1 cellular context compared by ENCODE assay signal in genomic region chr2:174596994-174597346, GRCh38.
TF ChIP-seq lines count a peak whose summit lies in the region.

No MANE protein-coding gene starts in this region.

TF ChIP-seq in GM12878, 131 proteins besides CTCF, POLR2A, EP300 and RAD21:
- no peak for TF ChIP-seq POU2F2 (IDR thresholded peaks at IDR 0.05; ENCODE audit: borderline replicate concordance, low read depth, low read length)
- TF ChIP-seq BCL3 (IDR thresholded peaks at IDR 0.05; ENCODE audit: borderline replicate concordance, insufficient read depth, low read depth, low read length, poor library complexity, severe bottlenecking), result no peak
- TF ChIP-seq NR2C1 (IDR thresholded peaks at IDR 0.05), result no peak
- no peak for TF ChIP-seq CHD4 (IDR thresholded peaks at IDR 0.05)
- TF ChIP-seq BACH1 (IDR thresholded peaks at IDR 0.05; ENCODE audit: borderline replicate concordance), result no peak; the same call in 1 of the 2 replicates
- TF ChIP-seq YBX1 (IDR thresholded peaks at IDR 0.05), result no peak
- TF ChIP-seq SUPT20H (IDR thresholded peaks at IDR 0.05; ENCODE audit: borderline replicate concordance, control insufficient read depth, low read depth, low read length), result no peak
- TF ChIP-seq HDAC2 (IDR thresholded peaks at IDR 0.05), result no peak
- no peak for TF ChIP-seq HCFC1 (IDR thresholded peaks at IDR 0.05; ENCODE audit: low read length)
- TF ChIP-seq SMC3 (IDR thresholded peaks at IDR 0.05; ENCODE audit: borderline replicate concordance, low read length), result no peak
- no peak for TF ChIP-seq CREM (IDR thresholded peaks at IDR 0.05; ENCODE audit: low read depth)
